ENCODE assay signal across 20 cellular contexts in the genomic region with DNA sequence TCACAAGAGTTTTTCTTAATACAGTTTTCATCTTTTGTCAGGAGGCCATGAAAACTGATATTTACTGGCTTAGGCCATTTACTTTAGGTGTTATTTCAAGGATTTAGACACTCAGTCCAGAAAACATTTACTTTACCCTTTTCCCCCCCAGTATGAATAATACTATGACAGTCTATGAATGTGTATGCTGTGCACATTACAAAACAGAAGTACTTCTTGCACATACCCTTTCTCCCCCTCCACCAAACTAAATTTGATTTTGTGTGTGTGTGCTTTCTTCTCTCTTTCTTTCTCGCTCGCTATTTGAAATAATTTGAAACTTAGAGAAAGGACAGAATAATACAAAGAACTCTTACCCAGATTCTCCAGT. TPM values are rescaled to one million over a fixed set of nuclear protein-coding genes. Genes with fewer than 3 reads are reported as not detected.
A peak's percentile ranks its signal among the peaks of the same experiment; 100 is the strongest.
DNase-seq lines count a peak whose midpoint lies in the region; ATAC-seq and TF ChIP-seq lines count a peak whose summit lies in the region.
"Had no signal": no experiment of that assay in that cellular context is flagged by ENCODE, and none has a peak within 500 bp of the region (broad histone marks: within the 10 kb centered on the region; RNA-seq: fewer than 3 reads in every experiment).

No MANE protein-coding gene starts in this region.

- POLR2A ChIA-PET in naive thymus-derived CD8-positive, alpha-beta T cell (lab: Charles Lee) = no interaction called here

- no peak overlapping the region for H3K27ac ChIP-seq in gastroesophageal sphincter
- H3K27ac ChIP-seq: right atrium auricular region, stomach, upper lobe of right lung had no signal

- DNase-seq in activated T-cell treated with anti-CD3 and anti-CD28 coated beads, Interleukin-2, amount 50 U/mL, for 72 hours = no peak
- DNase-seq in activated T-cell treated with anti-CD3 and anti-CD28 coated beads, Interleukin-2, amount 50 U/mL, for 48 hours = no peak
- DNase-seq in T-helper 17 cell (no peak), NAMALWA (ENCODE audit: low spot score) (no peak), A172 (ENCODE audit: low spot score) (no peak)
- DNase-seq in naive thymus-derived CD8-positive, alpha-beta T cell = no peak
- DNase-seq: activated CD8-positive, alpha-beta memory T cell treated with anti-CD3 and anti-CD28 coated beads, Interleukin-2, amount 50 U/mL, for 4 hours; dermis blood vessel endothelial cell; DMS79; foreskin fibroblast; HFFc6; left cardiac atrium; NCI-H69; stomach; upper lobe of right lung had no signal

- TF ChIP-seq EP300 in gastroesophageal sphincter (IDR thresholded peaks at IDR 0.05) = no peak

- H3K4me1 ChIP-seq in gastroesophageal sphincter = peaks cover 0 to 15% (median 0%) of the 10 kb centered on the region in 3 donors
- H3K4me1 ChIP-seq: right atrium auricular region, upper lobe of right lung had no signal

- H3K27me3 Mint-ChIP-seq in activated T-cell treated with anti-CD3 and anti-CD28 coated beads, Interleukin-2, amount 50 U/mL, for 72 hours (ENCODE audit: low read depth) = no peaks in the 10 kb centered on the region
- H3K27me3 Mint-ChIP-seq in T-helper 17 cell = no peaks in the 10 kb centered on the region
- H3K27me3 Mint-ChIP-seq in naive thymus-derived CD8-positive, alpha-beta T cell = no peaks in the 10 kb centered on the region

- 82 to 90% methylated on average over 2 of the region's 2 CpGs for WGBS in gastroesophageal sphincter (ENCODE audit: low coverage in 1 of 2), 2 donors

- no peaks in the 10 kb centered on the region for H3K27me3 ChIP-seq in gastroesophageal sphincter
- H3K27me3 ChIP-seq: right atrium auricular region, stomach, upper lobe of right lung had no signal

- H3K9me3 Mint-ChIP-seq in activated T-cell treated with anti-CD3 and anti-CD28 coated beads, Interleukin-2, amount 50 U/mL, for 72 hours = peaks cover 4 to 6% of the 10 kb centered on the region in 2 donors
- peaks cover 0 to 5% (median 2%) of the 10 kb centered on the region in 9 donors for H3K9me3 Mint-ChIP-seq in naive thymus-derived CD8-positive, alpha-beta T cell

- no peak for TF ChIP-seq CTCF in gastroesophageal sphincter (IDR thresholded peaks at IDR 0.05)

- peak overlapping the region; percentile 52 for H3K27ac Mint-ChIP-seq in activated T-cell treated with anti-CD3 and anti-CD28 coated beads, Interleukin-2, amount 50 U/mL, for 72 hours
- no peak overlapping the region for H3K27ac Mint-ChIP-seq in T-helper 17 cell
- H3K27ac Mint-ChIP-seq in naive thymus-derived CD8-positive, alpha-beta T cell = peak overlapping the region in 6 of 10 donors; percentile 6 to 70 (median 49)
- H3K27ac Mint-ChIP-seq: HFFc6 had no signal

- peaks cover 80% of the 10 kb centered on the region for H3K4me1 Mint-ChIP-seq in activated T-cell treated with anti-CD3 and anti-CD28 coated beads, Interleukin-2, amount 50 U/mL, for 72 hours (ENCODE audit: low read depth)
- peaks cover 60% of the 10 kb centered on the region for H3K4me1 Mint-ChIP-seq in T-helper 17 cell
- peaks cover 53 to 81% (median 76%) of the 10 kb centered on the region in 4 donors for H3K4me1 Mint-ChIP-seq in naive thymus-derived CD8-positive, alpha-beta T cell

- H3K9me3 ChIP-seq in T-helper 17 cell (ENCODE audit: control insufficient read depth, low read length, poor library complexity, severe bottlenecking) (peaks cover 3% of the 10 kb centered on the region), gastroesophageal sphincter (no peaks in the 10 kb centered on the region)
- H3K9me3 ChIP-seq: right atrium auricular region, stomach, upper lobe of right lung had no signal

- peaks cover 25 to 56% of the 10 kb centered on the region in 2 donors for H3K36me3 Mint-ChIP-seq in activated T-cell treated with anti-CD3 and anti-CD28 coated beads, Interleukin-2, amount 50 U/mL, for 72 hours (ENCODE audit: insufficient read depth in 2 of 2)
- H3K36me3 Mint-ChIP-seq in T-helper 17 cell (ENCODE audit: low read depth) = peaks cover 20% of the 10 kb centered on the region
- H3K36me3 Mint-ChIP-seq in naive thymus-derived CD8-positive, alpha-beta T cell = peaks cover 14 to 92% (median 33%) of the 10 kb centered on the region in 3 donors

- peaks cover 0 to 35% of the 10 kb centered on the region in 2 donors for H3K36me3 ChIP-seq in gastroesophageal sphincter

- no peak for TF ChIP-seq POLR2A in gastroesophageal sphincter (IDR thresholded peaks at IDR 0.05)

- ATAC-seq in activated T-cell treated with anti-CD3 and anti-CD28 coated beads, Interleukin-2, amount 50 U/mL, for 72 hours (replicated peaks in 1 of 2) = peak; percentile 5 to 44
- ATAC-seq in GM19452 (IDR thresholded peaks at IDR 0.05; ENCODE audit: unreplicated experiment) (peak; percentile 18), T-helper 17 cell (no peak), gastroesophageal sphincter (no peak)
- no peak for ATAC-seq in naive thymus-derived CD8-positive, alpha-beta T cell
- ATAC-seq: left cardiac atrium, Right ventricle myocardium inferior, upper lobe of right lung, WTC11 had no signal

- H3K4me3 Mint-ChIP-seq in activated T-cell treated with anti-CD3 and anti-CD28 coated beads, Interleukin-2, amount 50 U/mL, for 72 hours = peak overlapping the region in 1 of 2 donors; percentile 61
- H3K4me3 Mint-ChIP-seq in T-helper 17 cell = peak overlapping the region; percentile 73
- peak overlapping the region in 3 of 10 donors; percentile 47 to 53 (median 48) for H3K4me3 Mint-ChIP-seq in naive thymus-derived CD8-positive, alpha-beta T cell
- H3K4me3 Mint-ChIP-seq: HFFc6, WTC11 had no signal

- no peak overlapping the region for H3K4me3 ChIP-seq in gastroesophageal sphincter
- H3K4me3 ChIP-seq: right atrium auricular region, stomach, upper lobe of right lung had no signal

RNA-seq across cellular contexts. Expression of a gene that starts 41.3 kb away (rescaled TPM):
- total RNA-seq in activated T-cell treated with anti-CD3 and anti-CD28 coated beads, Interleukin-2, amount 50 U/mL, for 72 hours = 100 to 1,000 TPM in 1 of 2 donors, 10 to 100 TPM in 1; 93.1 to 104 TPM
- total RNA-seq in T-helper 17 cell (100 to 1,000 TPM; 135 to 178 TPM), gastroesophageal sphincter (10 to 100 TPM; 25.2 to 67.4 (median 37.6) TPM)
- 100 to 1,000 TPM; 165 to 173 TPM for total RNA-seq in naive thymus-derived CD8-positive, alpha-beta T cell
- 10 to 100 TPM; 35.3 to 65.3 (median 41.0) TPM for polyA plus RNA-seq in naive thymus-derived CD8-positive, alpha-beta T cell
- 17.0 and 18.6 TPM in 2 replicates for total RNA-seq in A172 (2014; rRNA removed; shearing (Covaris generic))

Comparison
In these comparisons a context has a peak if more than half of its experiments do, and no peak if none do; other contexts are left out.
1. ATAC-seq: peak in activated T-cell treated with anti-CD3 and anti-CD28 coated beads, Interleukin-2, amount 50 U/mL, for 72 hours (2 of 2) and GM19452 (single experiment); none in T-helper 17 cell (single experiment), naive thymus-derived CD8-positive, alpha-beta T cell (0 of 2) and gastroesophageal sphincter (single experiment).